13 cellular contexts compared by ENCODE assay signal in genomic region chr1:161217831-161218230, GRCh38. TPM values are rescaled to one million over a fixed set of nuclear protein-coding genes. Genes with fewer than 3 reads are reported as not detected.
DNase-seq lines count a peak whose midpoint lies in the region; ATAC-seq and TF ChIP-seq lines count a peak whose summit lies in the region.
"Had no signal": no experiment of that assay in that cellular context is flagged by ENCODE, and none has a peak within 500 bp of the region (broad histone marks: within the 10 kb centered on the region; RNA-seq: fewer than 3 reads in every experiment).

No MANE protein-coding gene starts in this region.

- H3K9me3 ChIP-seq in lung (ENCODE audit: control insufficient read depth in 2 of 2, insufficient read depth in 1 of 2, low read length in 1 of 2) (no peaks in the 10 kb centered on the region), thyroid gland (no peaks in the 10 kb centered on the region), A673 (ENCODE audit: low read depth, low read length, poor library complexity, severe bottlenecking) (no peaks in the 10 kb centered on the region), mucosa of descending colon (no peaks in the 10 kb centered on the region)
- H3K9me3 ChIP-seq: A549, SJCRH30 had no signal

- TF ChIP-seq CTCF in lung (IDR thresholded peaks at IDR 0.05; ENCODE audit: control extremely low read depth, extremely low read depth): no peak
- no peak for TF ChIP-seq CTCF in thyroid gland (IDR thresholded peaks at IDR 0.05)
- TF ChIP-seq CTCF in A673 (conservative IDR thresholded peaks at IDR 0.05; ENCODE audit: low read depth, low read length): no peak
- TF ChIP-seq CTCF in mucosa of descending colon (IDR thresholded peaks at IDR 0.05): no peak

- CTCF ChIA-PET in activated naive CD4-positive, alpha-beta T cell treated with anti-CD3 and anti-CD28 coated beads, Interleukin-2, amount 10 ng/mL, durations not matched to agents 7 days and 5 days (lab: Charles Lee): interaction anchor here (0.7 to 5.3 kb wide), 6 partner anchors 9 to 219 kb away, joined by 3 to 29 read pairs (median 9); partner anchors contain the start of gene TOMM40L
- CTCF ChIA-PET in A673 (lab: Charles Lee): no interaction called here

- no peak for TF ChIP-seq POLR2A in thyroid gland (IDR thresholded peaks at IDR 0.05)

- 37 to 61% methylated on average over 5 to 6 of the region's 6 CpGs for WGBS in lung, 2 donors
- WGBS in thyroid gland, 2 donors: 66 to 78% methylated on average over 6 of the region's 6 CpGs

- H3K36me3 ChIP-seq in lung (ENCODE audit: control insufficient read depth in 2 of 2, insufficient read depth in 2 of 2, low read length in 2 of 2): peaks cover 11 to 13% of the 10 kb centered on the region in 2 donors
- H3K36me3 ChIP-seq in thyroid gland: peaks cover 19 to 24% of the 10 kb centered on the region in 2 donors
- peaks cover 22% of the 10 kb centered on the region for H3K36me3 ChIP-seq in A673 (ENCODE audit: insufficient read depth, low read length, poor library complexity, severe bottlenecking)
- peaks cover 8% of the 10 kb centered on the region for H3K36me3 ChIP-seq in mucosa of descending colon (ENCODE audit: low read depth)

- intact Hi-C loops in thyroid gland (cut with DNase I) (no loop called here), A673 (cut with micrococcal nuclease; ENCODE audit: unreplicated experiment) (no loop called here), mucosa of descending colon (cut with DNase I, micrococcal nuclease) (no loop called here)

- peaks cover 23% of the 10 kb centered on the region for H3K36me3 Mint-ChIP-seq in activated naive CD4-positive, alpha-beta T cell treated with anti-CD3 and anti-CD28 coated beads, Interleukin-2, amount 10 ng/mL, durations not matched to agents 7 days and 5 days
- peaks cover 26% of the 10 kb centered on the region for H3K36me3 Mint-ChIP-seq in activated naive CD8-positive, alpha-beta T cell treated with anti-CD3 and anti-CD28 coated beads, Interleukin-2, amount 10 ng/mL, durations not matched to agents 7 days and 5 days

- peaks cover 5% of the 10 kb centered on the region for H3K27me3 Mint-ChIP-seq in activated naive CD4-positive, alpha-beta T cell treated with anti-CD3 and anti-CD28 coated beads, Interleukin-2, amount 10 ng/mL, durations not matched to agents 7 days and 5 days
- no peaks in the 10 kb centered on the region for H3K27me3 Mint-ChIP-seq in activated naive CD8-positive, alpha-beta T cell treated with anti-CD3 and anti-CD28 coated beads, Interleukin-2, amount 10 ng/mL, durations not matched to agents 7 days and 5 days

- ATAC-seq in activated naive CD8-positive, alpha-beta T cell treated with anti-CD3 and anti-CD28 coated beads, Interleukin-2, amount 10 ng/mL, durations not matched to agents 7 days and 5 days (ENCODE audit: low read depth): no peak
- ATAC-seq in lung (ENCODE audit: insufficient read depth, low FRiP score) (no peak), mucosa of descending colon (no peak)

- H3K4me1 ChIP-seq in lung (ENCODE audit: control insufficient read depth in 2 of 2, insufficient read depth in 2 of 2, low read length in 2 of 2): peaks cover 0 to 3% of the 10 kb centered on the region in 2 donors
- H3K4me1 ChIP-seq in thyroid gland: no peaks in the 10 kb centered on the region
- H3K4me1 ChIP-seq in A673 (ENCODE audit: insufficient read depth, low read length, poor library complexity, severe bottlenecking): no peaks in the 10 kb centered on the region
- no peaks in the 10 kb centered on the region for H3K4me1 ChIP-seq in mucosa of descending colon (ENCODE audit: low read depth)
- H3K4me1 ChIP-seq: A549, SJCRH30 had no signal

- no peak overlapping the region for H3K4me3 Mint-ChIP-seq in activated naive CD4-positive, alpha-beta T cell treated with anti-CD3 and anti-CD28 coated beads, Interleukin-2, amount 10 ng/mL, durations not matched to agents 7 days and 5 days
- peak overlapping the region; percentile 33 for H3K4me3 Mint-ChIP-seq in activated naive CD8-positive, alpha-beta T cell treated with anti-CD3 and anti-CD28 coated beads, Interleukin-2, amount 10 ng/mL, durations not matched to agents 7 days and 5 days

- H3K27me3 ChIP-seq in lung (ENCODE audit: control insufficient read depth, insufficient read depth): no peaks in the 10 kb centered on the region
- H3K27me3 ChIP-seq in thyroid gland: no peaks in the 10 kb centered on the region
- no peaks in the 10 kb centered on the region for H3K27me3 ChIP-seq in A673 (replicated peaks; ENCODE audit: insufficient read depth, low read depth, low read length, poor library complexity)
- H3K27me3 ChIP-seq: SJCRH30 had no signal

- no peak overlapping the region for H3K4me3 ChIP-seq in lung
- H3K4me3 ChIP-seq in thyroid gland (replicated peaks in 1 of 3): no peak overlapping the region
- no peak overlapping the region for H3K4me3 ChIP-seq in A673 (ENCODE audit: low read depth, low read length, poor library complexity, severe bottlenecking)
- no peak overlapping the region for H3K4me3 ChIP-seq in mucosa of descending colon
- H3K4me3 ChIP-seq: A549, SJCRH30 had no signal

- no peaks in the 10 kb centered on the region for H3K9me3 Mint-ChIP-seq in activated naive CD4-positive, alpha-beta T cell treated with anti-CD3 and anti-CD28 coated beads, Interleukin-2, amount 10 ng/mL, durations not matched to agents 7 days and 5 days
- no peaks in the 10 kb centered on the region for H3K9me3 Mint-ChIP-seq in activated naive CD8-positive, alpha-beta T cell treated with anti-CD3 and anti-CD28 coated beads, Interleukin-2, amount 10 ng/mL, durations not matched to agents 7 days and 5 days

- BruUV-seq in A673 (replicated peaks; lab: Mats Ljungman, UMichigan): no TSS peak

- DNase-seq in activated naive CD4-positive, alpha-beta T cell treated with anti-CD3 and anti-CD28 coated beads, Interleukin-2, amount 10 ng/mL, durations not matched to agents 7 days and 5 days: no peak
- no peak for DNase-seq in activated naive CD4-positive, alpha-beta T cell treated with Interleukin-2 at 50 U/mL for 16 hours
- DNase-seq in activated naive CD8-positive, alpha-beta T cell treated with anti-CD3 and anti-CD28 coated beads, Interleukin-2, amount 10 ng/mL, durations not matched to agents 7 days and 5 days: no peak
- DNase-seq in lung (ENCODE audit: low spot score) (no peak), thyroid gland (no peak), A673 (ENCODE audit: low spot score) (no peak), NCI-H2227 treated with DMSO at 0.1 percent for 48 hours (lab: John Stamatoyannopoulos, UW) (no peak), mucosa of descending colon (no peak)
- DNase-seq: NCI-H446 treated with DMSO at 0.1 percent for 48 hours, SJCRH30 had no signal

- POLR2A ChIA-PET in activated naive CD8-positive, alpha-beta T cell treated with anti-CD3 and anti-CD28 coated beads, Interleukin-2, amount 10 ng/mL, durations not matched to agents 7 days and 5 days (lab: Charles Lee): interaction anchor here (2.9 kb wide), 1 partner anchor 16 kb away, joined by 13 read pairs; the partner anchor contains the start of gene NDUFS2
- POLR2A ChIA-PET in A673 (lab: Charles Lee; ENCODE audit: low non-redundant PET): interaction anchor here (0.9 kb wide), 1 partner anchor 16 kb away, joined by 4 read pairs; the partner anchor contains the start of gene NDUFS2

- H3K27ac ChIP-seq in lung (ENCODE audit: low read depth in 1 of 2, low read length in 1 of 2): peak overlapping the region; percentile 41 to 75
- H3K27ac ChIP-seq in thyroid gland: peak overlapping the region in 2 of 3 donors; percentile 6 to 60
- no peak overlapping the region for H3K27ac ChIP-seq in A673 (ENCODE audit: low read depth, low read length, poor library complexity, severe bottlenecking)
- H3K27ac ChIP-seq: A549, SJCRH30 had no signal

- peak overlapping the region; percentile 78 for H3K27ac Mint-ChIP-seq in activated naive CD4-positive, alpha-beta T cell treated with anti-CD3 and anti-CD28 coated beads, Interleukin-2, amount 10 ng/mL, durations not matched to agents 7 days and 5 days
- H3K27ac Mint-ChIP-seq in activated naive CD8-positive, alpha-beta T cell treated with anti-CD3 and anti-CD28 coated beads, Interleukin-2, amount 10 ng/mL, durations not matched to agents 7 days and 5 days: peak overlapping the region; percentile 69

- H3K4me1 Mint-ChIP-seq in activated naive CD4-positive, alpha-beta T cell treated with anti-CD3 and anti-CD28 coated beads, Interleukin-2, amount 10 ng/mL, durations not matched to agents 7 days and 5 days: peaks cover 53% of the 10 kb centered on the region
- peaks cover 54% of the 10 kb centered on the region for H3K4me1 Mint-ChIP-seq in activated naive CD8-positive, alpha-beta T cell treated with anti-CD3 and anti-CD28 coated beads, Interleukin-2, amount 10 ng/mL, durations not matched to agents 7 days and 5 days

RNA-seq across cellular contexts. Expression of gene FCER1G, which starts 2.7 kb away (rescaled TPM):
- 10 to 100 TPM; 18.9 to 22.1 TPM for total RNA-seq in activated naive CD8-positive, alpha-beta T cell treated with anti-CD3 and anti-CD28 coated beads, Interleukin-2, amount 10 ng/mL, durations not matched to agents 7 days and 5 days
- total RNA-seq in lung: 100 to 1,000 TPM in 1 of 2 donors, 10 to 100 TPM in 1; 41.6 to 169 TPM
- 1,000 to 10,000 TPM in 1 of 2 donors, 100 to 1,000 TPM in 1; 275 to 1,998 TPM for polyA plus RNA-seq in lung
- total RNA-seq in thyroid gland: 10 to 100 TPM; 16.3 to 70.9 (median 22.3) TPM
- 1.2 and 1.5 TPM in 2 replicates for total RNA-seq in A673 (2021)
- 10 to 100 TPM in 2 of 3 donors, 1 to 10 TPM in 1; 5.8 to 43.9 (median 27.1) TPM for total RNA-seq in mucosa of descending colon

RNA-seq across cellular contexts. Expression of gene APOA2, which starts 5.6 kb away (rescaled TPM):
- not detected for total RNA-seq in activated naive CD8-positive, alpha-beta T cell treated with anti-CD3 and anti-CD28 coated beads, Interleukin-2, amount 10 ng/mL, durations not matched to agents 7 days and 5 days
- 1 to 10 TPM in 1 of 2 donors, not detected in 1; 2.3 TPM for total RNA-seq in lung
- 1 to 10 TPM in 1 of 2 donors, not detected in 1; 1.4 TPM for polyA plus RNA-seq in lung
- total RNA-seq in thyroid gland: not detected
- not detected in 2 replicates for total RNA-seq in A673 (2021)
- not detected for total RNA-seq in mucosa of descending colon
- total RNA-seq: H4, omental fat pad, SJCRH30 had no signal
- polyA plus RNA-seq: A549 had no signal

RNA-seq across cellular contexts. Expression of gene TOMM40L, which starts 8.0 kb away (rescaled TPM):
- total RNA-seq in activated naive CD8-positive, alpha-beta T cell treated with anti-CD3 and anti-CD28 coated beads, Interleukin-2, amount 10 ng/mL, durations not matched to agents 7 days and 5 days: 10 to 100 TPM; 13.7 to 17.4 TPM
- total RNA-seq in lung (10 to 100 TPM in 1 of 2 donors, 1 to 10 TPM in 1; 4.9 to 13.0 TPM), thyroid gland (10 to 100 TPM in 1 of 4 donors, 1 to 10 TPM in 3; 7.0 to 12.4 (median 8.3) TPM), A673 (2021) (14.0 TPM in 2 replicates), mucosa of descending colon (10 to 100 TPM; 17.2 to 24.5 (median 23.5) TPM)
- 10 to 100 TPM in 1 of 2 donors, 1 to 10 TPM in 1; 6.8 to 11.1 TPM for polyA plus RNA-seq in lung

RNA-seq across cellular contexts. Expression of gene NDUFS2, which starts 15.7 kb away (rescaled TPM):
- 10 to 100 TPM; 80.6 to 92.8 TPM for total RNA-seq in activated naive CD8-positive, alpha-beta T cell treated with anti-CD3 and anti-CD28 coated beads, Interleukin-2, amount 10 ng/mL, durations not matched to agents 7 days and 5 days
- 100 to 1,000 TPM in 1 of 2 donors, 10 to 100 TPM in 1; 81.0 to 104 TPM for total RNA-seq in lung
- 10 to 100 TPM; 40.2 to 95.2 TPM for polyA plus RNA-seq in lung
- 100 to 1,000 TPM in 2 of 4 donors, 10 to 100 TPM in 2; 75.4 to 122 (median 99.9) TPM for total RNA-seq in thyroid gland
- 123 and 133 TPM in 2 replicates for total RNA-seq in A673 (2021)
- 100 to 1,000 TPM; 119 to 159 (median 154) TPM for total RNA-seq in mucosa of descending colon

RNA-seq across cellular contexts. Expression of gene ADAMTS4, which starts 19.0 kb away (rescaled TPM):
- total RNA-seq in activated naive CD8-positive, alpha-beta T cell treated with anti-CD3 and anti-CD28 coated beads, Interleukin-2, amount 10 ng/mL, durations not matched to agents 7 days and 5 days: 1 to 10 TPM; 2.5 to 3.5 TPM
- total RNA-seq in lung: 10 to 100 TPM in 1 of 2 donors, 1 to 10 TPM in 1; 2.3 to 18.8 TPM
- 10 to 100 TPM in 1 of 2 donors, 1 to 10 TPM in 1; 7.2 to 22.3 TPM for polyA plus RNA-seq in lung
- total RNA-seq in thyroid gland: 10 to 100 TPM in 1 of 4 donors, 1 to 10 TPM in 3; 4.6 to 24.4 (median 9.4) TPM
- total RNA-seq in A673 (2021): 28.6 and 31.6 TPM in 2 replicates
- 1 to 10 TPM in 2 of 3 donors, under 1 TPM in 1; 0.96 to 7.2 (median 3.8) TPM for total RNA-seq in mucosa of descending colon
- total RNA-seq: H4 had no signal
- polyA plus RNA-seq: A549 had no signal
